1 cellular context compared by ENCODE assay signal in genomic region chr12:44817687-44818086, GRCh38.
TF ChIP-seq lines count a peak whose summit lies in the region.

No MANE protein-coding gene starts in this region.

TF ChIP-seq in H1, 55 proteins besides CTCF, POLR2A, EP300 and RAD21:
- no peak for TF ChIP-seq GABPA (IDR thresholded peaks at IDR 0.05; ENCODE audit: borderline replicate concordance, insufficient read depth, low read length)
- 0 out of 2 replicates have a peak, but pooled peaks have one; percentile 35 for TF ChIP-seq USF2 (IDR thresholded peaks at IDR 0.05; ENCODE audit: low read length)
- no peak for TF ChIP-seq TCF12 (IDR thresholded peaks at IDR 0.05; ENCODE audit: low read depth, low read length)
- TF ChIP-seq KDM4A (IDR thresholded peaks at IDR 0.05; ENCODE audit: low read depth, low read length, severe bottlenecking): no peak
